ENCODE assay signal across 22 cellular contexts in genomic region chr9:113597390-113598241, GRCh38.
A peak's percentile ranks its signal among the peaks of the same experiment; 100 is the strongest.
DNase-seq lines count a peak whose midpoint lies in the region; ATAC-seq and TF ChIP-seq lines count a peak whose summit lies in the region.
"Had no signal": no experiment of that assay in that cellular context is flagged by ENCODE, and none has a peak within 500 bp of the region (broad histone marks: within the 10 kb centered on the region; RNA-seq: fewer than 3 reads in every experiment).

No MANE protein-coding gene starts in this region.

- H3K4me3 ChIP-seq in HCT116 (replicated peaks in 1 of 2; ENCODE audit: low read depth in 1 of 2, low read length in 2 of 2) (no peak overlapping the region), skeletal muscle tissue (ENCODE audit: low read length in 3 of 3) (peak overlapping the region in 1 of 3 donors; percentile 29)
- H3K4me3 ChIP-seq: mucosa of descending colon, suprapubic skin had no signal

- no peaks in the 10 kb centered on the region for H3K9me2 ChIP-seq in HCT116 (ENCODE audit: insufficient read depth)

- H3K4me3 Mint-ChIP-seq in activated T-helper 17 cell treated with anti-CD3 and anti-CD28 coated beads, Interleukin-2, amount 50 U/mL, for 72 hours = no peak overlapping the region
- H3K4me3 Mint-ChIP-seq: activated naive CD4-positive, alpha-beta T cell treated with anti-CD3 and anti-CD28 coated beads, Interleukin-2, amount 50 U/mL, for 24 hours; IgD-negative memory B cell had no signal

- no peak for TF ChIP-seq CTCF in HCT116 (IDR thresholded peaks at IDR 0.05 in 2 of 3, conservative IDR thresholded peaks at IDR 0.05 in 1 of 3; ENCODE audit: borderline replicate concordance in 1 of 3, insufficient read depth in 1 of 3, low read depth in 2 of 3, low read length in 2 of 3)

- intact Hi-C loops in HCT116 (cut with micrococcal nuclease) = no loop called here
- intact Hi-C loops in left ventricle myocardium superior (cut with micrococcal nuclease) = no loop called here

- RAD21 ChIA-PET in HCT116 (lab: Charles Lee; ENCODE audit: low non-redundant PET in 1 of 2, low total read pairs in 2 of 2, uncharacterized antibody in 2 of 2, unreplicated experiment in 2 of 2) = no interaction called here

- no peak for TF ChIP-seq POLR2A in HCT116 (IDR thresholded peaks at IDR 0.05; ENCODE audit: borderline replicate concordance, extremely low read depth, insufficient read depth, insufficient read length)

- peaks cover 9% of the 10 kb centered on the region for H3K4me1 Mint-ChIP-seq in activated T-helper 17 cell treated with anti-CD3 and anti-CD28 coated beads, Interleukin-2, amount 50 U/mL, for 72 hours

- H3K79me2 ChIP-seq in HCT116 (ENCODE audit: insufficient read depth, low read length) = no peaks in the 10 kb centered on the region

- no peak for TF ChIP-seq RAD21 in HCT116 (IDR thresholded peaks at IDR 0.05; ENCODE audit: low read depth)

- peaks cover 23 to 39% of the 10 kb centered on the region in 2 experiments for H3K4me1 ChIP-seq in HCT116 (ENCODE audit: control insufficient read depth in 1 of 2, insufficient read depth in 2 of 2, low read length in 2 of 2)
- H3K4me1 ChIP-seq in skeletal muscle tissue (ENCODE audit: control insufficient read depth in 3 of 3, insufficient read depth in 3 of 3, low read length in 3 of 3) = peaks cover 64 to 86% (median 82%) of the 10 kb centered on the region in 3 donors

- H3K9me3 Mint-ChIP-seq in activated T-helper 17 cell treated with anti-CD3 and anti-CD28 coated beads, Interleukin-2, amount 50 U/mL, for 72 hours = no peaks in the 10 kb centered on the region
- H3K9me3 Mint-ChIP-seq: activated naive CD4-positive, alpha-beta T cell treated with anti-CD3 and anti-CD28 coated beads, Interleukin-2, amount 50 U/mL, for 24 hours; IgD-negative memory B cell had no signal

- no peaks in the 10 kb centered on the region for H3K9me3 ChIP-seq in HCT116 (ENCODE audit: control insufficient read depth in 1 of 2, insufficient read depth in 1 of 2, low read depth in 1 of 2, low read length in 2 of 2)
- no peaks in the 10 kb centered on the region for H3K9me3 ChIP-seq in skeletal muscle tissue (ENCODE audit: control insufficient read depth in 3 of 3, low read length in 3 of 3)
- H3K9me3 ChIP-seq: mucosa of descending colon, suprapubic skin had no signal

- POLR2A ChIA-PET in HCT116 (lab: Charles Lee) = no interaction called here

- DNase-seq in HCT116 (ENCODE audit: low read depth, low spot score) = no peak
- DNase-seq in left ventricle myocardium superior = peak; percentile 35
- DNase-seq in hippocampal formation (lab: John Stamatoyannopoulos, UW) = no peak
- no peak for DNase-seq in A172 (ENCODE audit: low spot score)
- DNase-seq: activated CD4-positive, alpha-beta T cell treated with anti-CD3 and anti-CD28 coated beads for 4 hours; activated T-cell treated with anti-CD3 and anti-CD28 coated beads for 4 hours; effector CD4-positive, alpha-beta T cell; GF-D8; hypothalamus; NCI-H2081 treated with DMSO at 0.1 percent for 48 hours; NCI-H510A treated with DMSO at 0.1 percent for 48 hours; stimulated activated CD4-positive, alpha-beta T cell treated with anti-CD3 and anti-CD28 coated beads, Interleukin-4, amount 100 ng/mL, for 1 hour; T1000 had no signal

- no TSS peak for BruUV-seq in HCT116 (replicated peaks; lab: Mats Ljungman, UMichigan)

- no peaks in the 10 kb centered on the region for H3K27me3 Mint-ChIP-seq in activated T-helper 17 cell treated with anti-CD3 and anti-CD28 coated beads, Interleukin-2, amount 50 U/mL, for 72 hours
- H3K27me3 Mint-ChIP-seq: activated naive CD4-positive, alpha-beta T cell treated with anti-CD3 and anti-CD28 coated beads, Interleukin-2, amount 50 U/mL, for 24 hours had no signal

- H3K36me3 ChIP-seq in HCT116 (ENCODE audit: control insufficient read depth in 1 of 2, insufficient read depth in 2 of 2, low read length in 2 of 2) = peaks cover 0 to 2% of the 10 kb centered on the region in 2 experiments; a peak in 2 of 4 replicates
- H3K36me3 ChIP-seq in skeletal muscle tissue (ENCODE audit: control insufficient read depth in 3 of 3, insufficient read depth in 3 of 3, low read length in 3 of 3) = peaks cover 18 to 37% (median 20%) of the 10 kb centered on the region in 3 donors

- peak overlapping the region; percentile 75 for H3K27ac Mint-ChIP-seq in activated T-helper 17 cell treated with anti-CD3 and anti-CD28 coated beads, Interleukin-2, amount 50 U/mL, for 72 hours
- H3K27ac Mint-ChIP-seq: activated naive CD4-positive, alpha-beta T cell treated with anti-CD3 and anti-CD28 coated beads, Interleukin-2, amount 50 U/mL, for 24 hours; IgD-negative memory B cell had no signal

- H2AFZ ChIP-seq in HCT116 (ENCODE audit: low read depth, low read length, poor library complexity, severe bottlenecking) = no peak overlapping the region

- CTCF ChIA-PET in HCT116 (lab: Charles Lee) = interaction anchor here (11.8 kb wide), 1 partner anchor 58 kb away, joined by 287 read pairs; no protein-coding TSS in a partner anchor

- no peaks in the 10 kb centered on the region for H4K20me1 ChIP-seq in HCT116 (ENCODE audit: insufficient read depth)

- H3K9ac ChIP-seq in HCT116 (ENCODE audit: low read length) = no peak overlapping the region
- H3K9ac ChIP-seq in skeletal muscle tissue (ENCODE audit: low read depth in 1 of 3, low read length in 3 of 3) = peak overlapping the region in 2 of 3 donors; percentile 33 to 40

- no peak overlapping the region for H3K4me2 ChIP-seq in HCT116 (ENCODE audit: low read length)

- H3K27me3 ChIP-seq in HCT116 (ENCODE audit: insufficient read depth, low read length) = no peaks in the 10 kb centered on the region
- no peaks in the 10 kb centered on the region for H3K27me3 ChIP-seq in skeletal muscle tissue (ENCODE audit: control insufficient read depth in 3 of 3, insufficient read depth in 3 of 3, low read length in 3 of 3)
- H3K27me3 ChIP-seq: suprapubic skin had no signal

- H3K27ac ChIP-seq in HCT116 (ENCODE audit: low read depth, low read length) = no peak overlapping the region
- no peak overlapping the region for H3K27ac ChIP-seq in skeletal muscle tissue (ENCODE audit: low read depth, low read length)
- H3K27ac ChIP-seq: suprapubic skin had no signal

- peaks cover 52% of the 10 kb centered on the region for H3K36me3 Mint-ChIP-seq in activated T-helper 17 cell treated with anti-CD3 and anti-CD28 coated beads, Interleukin-2, amount 50 U/mL, for 72 hours (ENCODE audit: low read depth)

- no peak for ATAC-seq in HCT116
- ATAC-seq in activated T-helper 17 cell treated with anti-CD3 and anti-CD28 coated beads, Interleukin-2, amount 50 U/mL, for 72 hours (replicated peaks) = no peak
- no peak for ATAC-seq in left ventricle myocardium superior
- no peak for ATAC-seq in HG03139 (IDR thresholded peaks at IDR 0.05; ENCODE audit: unreplicated experiment)
- ATAC-seq in GM18502 (IDR thresholded peaks at IDR 0.05; ENCODE audit: poor library complexity, unreplicated experiment) = no peak
- ATAC-seq: mucosa of descending colon, sciatic nerve had no signal

TF ChIP-seq in HCT116, 20 proteins besides CTCF, POLR2A, EP300 and RAD21:
- TF ChIP-seq POLR2AphosphoS5 (IDR thresholded peaks at IDR 0.05; ENCODE audit: low read depth, low read length) (0 out of 2 replicates have a peak, but pooled peaks have one; percentile 4), ZFX (IDR thresholded peaks at IDR 0.05) (no peak)
